Comparison of ENCODE assay signal across 25 cellular contexts in genomic region chr13:70388935-70389334, GRCh38.
A peak's percentile ranks its signal among the peaks of the same experiment; 100 is the strongest.
DNase-seq lines count a peak whose midpoint lies in the region; ATAC-seq, FAIRE-seq and TF ChIP-seq lines count a peak whose summit lies in the region.
"Had no signal": no experiment of that assay in that cellular context is flagged by ENCODE, and none has a peak within 500 bp of the region (broad histone marks: within the 10 kb centered on the region; RNA-seq: fewer than 3 reads in every experiment).

No MANE protein-coding gene starts in this region.

- H3K36me3 ChIP-seq in Caco-2 (ENCODE audit: control insufficient read depth, insufficient read depth, low read length) (0 out of 2 replicates have a peak, but pooled peaks cover 2% of the 10 kb centered on the region), mesendoderm (ENCODE audit: control insufficient read depth, insufficient read depth, low read length) (no peaks in the 10 kb centered on the region)
- H3K36me3 ChIP-seq: BLaER1 had no signal

- no peak overlapping the region for H2BK5ac ChIP-seq in mesendoderm (ENCODE audit: low read length)

- H3K27me3 Mint-ChIP-seq in Caco-2 (ENCODE audit: insufficient read depth, unreplicated experiment) = no peaks in the 10 kb centered on the region
- H3K27me3 Mint-ChIP-seq: B cell; CD4-positive, CD25-positive, alpha-beta regulatory T cell had no signal

- H3K4me3 ChIP-seq in Caco-2 (ENCODE audit: low read depth, low read length) (no peak overlapping the region), mesendoderm (ENCODE audit: low read length) (no peak overlapping the region)
- H3K4me3 ChIP-seq: BLaER1, GM12878, GM23248 had no signal

- H3K4ac ChIP-seq in mesendoderm (ENCODE audit: low read depth, low read length) = no peak overlapping the region

- ATAC-seq in HG03135 (IDR thresholded peaks at IDR 0.05; ENCODE audit: unreplicated experiment) = no peak
- ATAC-seq: CD8-positive, alpha-beta T cell; GM12878; HCT116 had no signal

- H4K8ac ChIP-seq in mesendoderm (ENCODE audit: low read depth, low read length) = no peak overlapping the region

- DNase-seq in Caco-2 = peak in 1 of 2 experiments; percentile 35
- peak; percentile 11 for DNase-seq in NCI-H1048 (lab: John Stamatoyannopoulos, UW)
- peak; percentile 30 for DNase-seq in NCI-H69 (lab: John Stamatoyannopoulos, UW)
- no peak for DNase-seq in HCEC 1CT
- no peak for DNase-seq in frontal cortex (ENCODE audit: low spot score in 2 of 2)
- DNase-seq in mesendoderm = no peak
- DNase-seq: CD4-positive, CD25-positive, alpha-beta regulatory T cell; CD8-positive, alpha-beta T cell; DMS 273 treated with DMSO at 0.1 percent for 48 hours; DMS79; EL; GDM1; GM23248; H7 had no signal

- H3K79me2 ChIP-seq in mesendoderm (ENCODE audit: control insufficient read depth, insufficient read depth, low read length) = no peaks in the 10 kb centered on the region

- peak overlapping the region; percentile 48 for H3K27ac Mint-ChIP-seq in Caco-2 (ENCODE audit: unreplicated experiment)
- H3K27ac Mint-ChIP-seq: B cell; CD4-positive, CD25-positive, alpha-beta regulatory T cell; CD8-positive, alpha-beta T cell had no signal

- peaks cover 32% of the 10 kb centered on the region for H3K4me1 Mint-ChIP-seq in Caco-2 (ENCODE audit: low read depth, unreplicated experiment)
- H3K4me1 Mint-ChIP-seq: B cell; CD4-positive, CD25-positive, alpha-beta regulatory T cell had no signal

- no peak overlapping the region for H2BK120ac ChIP-seq in mesendoderm (ENCODE audit: low read depth, low read length)

- no peak overlapping the region for H2AK5ac ChIP-seq in mesendoderm (ENCODE audit: low read length)

- no peak overlapping the region for H3K4me2 ChIP-seq in mesendoderm (ENCODE audit: low read length)
- H3K4me2 ChIP-seq: BLaER1 had no signal

- H3K27me3 ChIP-seq in Caco-2 (replicated peaks; ENCODE audit: control insufficient read depth, insufficient read depth, low read length) = no peaks in the 10 kb centered on the region
- H3K27me3 ChIP-seq in mesendoderm (ENCODE audit: insufficient read depth, low read length, poor library complexity) = no peaks in the 10 kb centered on the region
- H3K27me3 ChIP-seq: BLaER1 had no signal

- no peak overlapping the region for H2BK15ac ChIP-seq in mesendoderm (replicated peaks; ENCODE audit: low read depth)

- H3K4me1 ChIP-seq in Caco-2 (peaks cover 52% of the 10 kb centered on the region), mesendoderm (ENCODE audit: control insufficient read depth, low read depth, low read length) (no peaks in the 10 kb centered on the region)
- H3K4me1 ChIP-seq: BLaER1 had no signal

- H3K4me3 Mint-ChIP-seq in Caco-2 (ENCODE audit: unreplicated experiment) = no peak overlapping the region
- H3K4me3 Mint-ChIP-seq: B cell; CD4-positive, CD25-positive, alpha-beta regulatory T cell; CD8-positive, alpha-beta T cell had no signal

- no peak overlapping the region for H3K23ac ChIP-seq in mesendoderm (ENCODE audit: low read length)

- BruUV-seq in Caco-2 (replicated peaks; lab: Mats Ljungman, UMichigan) = no TSS peak

- no peaks in the 10 kb centered on the region for H3K36me3 Mint-ChIP-seq in Caco-2 (ENCODE audit: insufficient read depth, unreplicated experiment)
- H3K36me3 Mint-ChIP-seq: CD4-positive, CD25-positive, alpha-beta regulatory T cell; CD8-positive, alpha-beta T cell had no signal

- no peaks in the 10 kb centered on the region for H3K9me3 ChIP-seq in Caco-2
- H3K9me3 ChIP-seq: BLaER1 had no signal

- POLR2A ChIA-PET in Caco-2 (lab: Charles Lee) = no interaction called here

- intact Hi-C loops in Caco-2 (cut with micrococcal nuclease; ENCODE audit: unreplicated experiment) = loop anchor here (2.0 kb wide), 1 partner anchor 26 kb away; no protein-coding TSS in a partner anchor

- peak overlapping the region; percentile 73 for H3K27ac ChIP-seq in VCaP
- H3K27ac ChIP-seq in mesendoderm (ENCODE audit: low read depth, low read length) = no peak overlapping the region
- H3K27ac ChIP-seq: BLaER1, C4-2B, GM23248 had no signal

- H3K79me1 ChIP-seq in mesendoderm (ENCODE audit: low read length) = no peaks in the 10 kb centered on the region

- no peaks in the 10 kb centered on the region for H3K9me3 Mint-ChIP-seq in Caco-2 (ENCODE audit: unreplicated experiment)

- WGBS in mesendoderm (ENCODE audit: extremely low coverage, insufficient coverage, low lambda C conversion rate) = no CpG with 5 or more reads among the region's 1 CpG

- CTCF ChIA-PET in Caco-2 (lab: Charles Lee) = no interaction called here

- TF ChIP-seq CTCF in Caco-2 (IDR thresholded peaks at IDR 0.05; ENCODE audit: insufficient read depth in 1 of 2, low read depth in 1 of 2, low read length in 1 of 2, severe bottlenecking in 1 of 2, unreplicated experiment in 1 of 2) (no peak), VCaP (conservative IDR thresholded peaks at IDR 0.05) (no peak)

- no peak overlapping the region for H4K5ac ChIP-seq in mesendoderm (ENCODE audit: low read length)

- H3K56ac ChIP-seq in mesendoderm (ENCODE audit: low read length) = no peak overlapping the region

- no peak overlapping the region for H3K9ac ChIP-seq in mesendoderm (ENCODE audit: low read length)
- H3K9ac ChIP-seq: BLaER1, GM23248 had no signal

- no peak for FAIRE-seq in frontal cortex (lab: Jason Lieb, UNC)
- FAIRE-seq: A204.1, D721Med, GM12878, GM19239, H1 had no signal

- no peak overlapping the region for H3K18ac ChIP-seq in mesendoderm (ENCODE audit: low read length)

Comparison
In these comparisons a context has a peak if more than half of its experiments do, and no peak if none do; other contexts are left out.
1. DNase-seq: peak in NCI-H1048 (single experiment) and NCI-H69 (single experiment); none in HCEC 1CT (single experiment), frontal cortex (0 of 2) and mesendoderm (single experiment).